Comparison of ENCODE assay signal across 9 cellular contexts in genomic region chr6:17580518-17581048, GRCh38. TPM values are rescaled to one million over a fixed set of nuclear protein-coding genes. Genes with fewer than 3 reads are reported as not detected.
DNase-seq lines count a peak whose midpoint lies in the region; ATAC-seq and TF ChIP-seq lines count a peak whose summit lies in the region.
"Had no signal": no experiment of that assay in that cellular context is flagged by ENCODE, and none has a peak within 500 bp of the region (broad histone marks: within the 10 kb centered on the region; RNA-seq: fewer than 3 reads in every experiment).

No MANE protein-coding gene starts in this region.

- H2BK12ac ChIP-seq in trophoblast cell (ENCODE audit: low read length): no peak overlapping the region

- no peak overlapping the region for H4K12ac ChIP-seq in trophoblast cell (ENCODE audit: low read depth, low read length)

- peak overlapping the region; percentile 69 for H3K4me3 ChIP-seq in fibroblast of villous mesenchyme (ENCODE audit: low read depth, low read length)
- peak overlapping the region; percentile 12 for H3K4me3 ChIP-seq in trophoblast cell (ENCODE audit: low read depth, low read length)
- H3K4me3 ChIP-seq: GM12878 had no signal

- H3K4ac ChIP-seq in trophoblast cell (ENCODE audit: low read depth, low read length): no peak overlapping the region

- H2BK5ac ChIP-seq in trophoblast cell (ENCODE audit: low read depth, low read length, poor library complexity): no peak overlapping the region

- TF ChIP-seq CTCF in HFFc6 (IDR thresholded peaks at IDR 0.05): no peak
- no peak for TF ChIP-seq CTCF in fibroblast of villous mesenchyme (IDR thresholded peaks at IDR 0.05; ENCODE audit: insufficient read depth, low read depth, low read length)

- no peak overlapping the region for H4K91ac ChIP-seq in trophoblast cell (ENCODE audit: low read depth, low read length)

- no peak overlapping the region for H2BK120ac ChIP-seq in trophoblast cell (ENCODE audit: insufficient read depth, low read length, poor library complexity)

- peaks cover 16% of the 10 kb centered on the region for H3K4me1 Mint-ChIP-seq in HFFc6 (ENCODE audit: low read depth)
- peaks cover 3% of the 10 kb centered on the region for H3K4me1 Mint-ChIP-seq in activated T-cell treated with anti-CD3 and anti-CD28 coated beads, Interleukin-2, amount 50 U/mL, for 4 hours (ENCODE audit: low read depth)

- peaks cover 13% of the 10 kb centered on the region for H3K9me3 Mint-ChIP-seq in HFFc6
- peaks cover 12% of the 10 kb centered on the region for H3K9me3 Mint-ChIP-seq in activated T-cell treated with anti-CD3 and anti-CD28 coated beads, Interleukin-2, amount 50 U/mL, for 4 hours

- no peak overlapping the region for H3K27ac ChIP-seq in trophoblast cell (ENCODE audit: low read depth, low read length)

- peak; percentile 84 to 90 for ATAC-seq in activated T-cell treated with anti-CD3 and anti-CD28 coated beads, Interleukin-2, amount 50 U/mL, for 4 hours
- ATAC-seq in GM21423 (IDR thresholded peaks at IDR 0.05; ENCODE audit: unreplicated experiment) (no peak), GM21576 (IDR thresholded peaks at IDR 0.05; ENCODE audit: unreplicated experiment) (no peak), HG03108 (IDR thresholded peaks at IDR 0.05; ENCODE audit: unreplicated experiment) (no peak)
- ATAC-seq: GM12878 had no signal

- peaks cover 6% of the 10 kb centered on the region for H3K9me3 ChIP-seq in trophoblast cell (ENCODE audit: insufficient read depth, low read depth, low read length)

- no peak overlapping the region for H3K14ac ChIP-seq in trophoblast cell (ENCODE audit: low read length)

- in situ Hi-C loops in ACHN (cut with HindIII; ENCODE audit: low pct_ligation_motif_present, low pct_unique_long_range_greater_than_20kb, low sequenced_read_pairs): no loop called here

- no peak overlapping the region for H3K9ac ChIP-seq in trophoblast cell (ENCODE audit: low read length)

- H3K27ac Mint-ChIP-seq in HFFc6: peak overlapping the region; percentile 58; the same call in 1 of the 2 replicates

- no CpG with 5 or more reads among the region's 53 CpGs for WGBS in trophoblast cell (ENCODE audit: extremely low coverage, insufficient coverage, insufficient read length)

- no peak overlapping the region for H4K8ac ChIP-seq in trophoblast cell (ENCODE audit: low read depth, low read length)

- no peaks in the 10 kb centered on the region for H3K4me1 ChIP-seq in trophoblast cell (ENCODE audit: control insufficient read depth in 1 of 2, insufficient read depth in 2 of 2, low read length in 2 of 2)

- H3K4me3 Mint-ChIP-seq in HFFc6: peak overlapping the region; percentile 80
- H3K4me3 Mint-ChIP-seq in activated T-cell treated with anti-CD3 and anti-CD28 coated beads, Interleukin-2, amount 50 U/mL, for 4 hours: peak overlapping the region; percentile 54

- H3K27me3 ChIP-seq in trophoblast cell (ENCODE audit: insufficient read depth, low read length): no peaks in the 10 kb centered on the region

- no peaks in the 10 kb centered on the region for H3K36me3 ChIP-seq in trophoblast cell (ENCODE audit: control insufficient read depth in 1 of 2, insufficient read depth in 2 of 2, low read length in 2 of 2)

- no peak overlapping the region for H3K23ac ChIP-seq in trophoblast cell (ENCODE audit: low read length)

- no peaks in the 10 kb centered on the region for H3K79me1 ChIP-seq in trophoblast cell (ENCODE audit: low read length)

- H3K36me3 Mint-ChIP-seq in HFFc6 (ENCODE audit: low read depth): peaks cover 19% of the 10 kb centered on the region
- H3K36me3 Mint-ChIP-seq in activated T-cell treated with anti-CD3 and anti-CD28 coated beads, Interleukin-2, amount 50 U/mL, for 4 hours (ENCODE audit: insufficient read depth): no peaks in the 10 kb centered on the region

- no peak overlapping the region for H2AFZ ChIP-seq in trophoblast cell (ENCODE audit: insufficient read depth, low read length, poor library complexity)

- peak; percentile 63 for DNase-seq in ACHN
- no peak for DNase-seq in HFFc6
- DNase-seq in activated T-cell treated with anti-CD3 and anti-CD28 coated beads, Interleukin-2, amount 50 U/mL, for 4 hours: peak; percentile 13
- peak; percentile 37 for DNase-seq in fibroblast of villous mesenchyme (ENCODE audit: low read depth)
- DNase-seq in trophoblast cell: peak; percentile 33 to 60

- no peak overlapping the region for H3K18ac ChIP-seq in trophoblast cell (ENCODE audit: low read length)

- H3K4me2 ChIP-seq in trophoblast cell (ENCODE audit: low read length): peak overlapping the region; percentile 4

- H3K27me3 Mint-ChIP-seq in HFFc6 (ENCODE audit: insufficient read depth): peaks cover 5% of the 10 kb centered on the region
- peaks cover 4% of the 10 kb centered on the region for H3K27me3 Mint-ChIP-seq in activated T-cell treated with anti-CD3 and anti-CD28 coated beads, Interleukin-2, amount 50 U/mL, for 4 hours (ENCODE audit: low read depth)

- no peak overlapping the region for H2AK5ac ChIP-seq in trophoblast cell (ENCODE audit: low read length)

- no peaks in the 10 kb centered on the region for H3K79me2 ChIP-seq in trophoblast cell (ENCODE audit: control insufficient read depth, insufficient read depth, low read length, poor library complexity)

RNA-seq across cellular contexts. Expression of gene FAM8A1, which starts 19.5 kb away (rescaled TPM):
- total RNA-seq in HFFc6 (2021; fragmentation: NEBNext Ultra II Directional; extraction: Animal tissue kit (Norgen Biotek cat#: 25700)): 10 to 100 TPM; 17.8 to 24.3 (median 20.8) TPM
- total RNA-seq in activated T-cell treated with anti-CD3 and anti-CD28 coated beads, Interleukin-2, amount 50 U/mL, for 4 hours: 1 to 10 TPM; 2.1 to 2.6 (median 2.4) TPM
- 16.8 and 22.0 TPM in 2 replicates for total RNA-seq in fibroblast of villous mesenchyme
- 10.1 and 10.3 TPM in 2 replicates for polyA plus RNA-seq in trophoblast cell (2013)

Comparison
In these comparisons a context has a peak if more than half of its experiments do, and no peak if none do; other contexts are left out.
1. ATAC-seq: peak in activated T-cell treated with anti-CD3 and anti-CD28 coated beads, Interleukin-2, amount 50 U/mL, for 4 hours (2 of 2); none in GM21423 (single experiment), GM21576 (single experiment) and HG03108 (single experiment).